Comparison of ENCODE assay signal across 22 cellular contexts in the genomic region with DNA sequence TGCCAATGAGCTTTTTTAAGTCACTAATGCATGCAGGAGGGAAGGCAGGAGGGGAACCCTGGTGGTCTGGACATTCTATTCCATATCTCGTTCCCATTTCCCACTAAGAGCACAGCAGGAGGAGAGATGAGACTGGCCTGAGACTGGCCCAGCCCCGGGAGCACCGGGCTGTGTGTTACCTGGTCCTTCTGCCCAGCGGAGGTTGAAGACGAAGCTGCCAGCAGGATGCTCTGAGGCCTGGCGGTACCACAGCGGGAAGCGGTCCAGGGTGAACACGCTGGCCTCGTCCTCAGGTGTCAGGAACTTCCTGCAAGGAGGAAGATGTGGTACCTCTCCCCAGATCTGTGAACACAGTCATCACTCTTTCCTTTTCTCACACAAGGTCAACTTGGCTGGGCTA. TPM values are rescaled to one million over a fixed set of nuclear protein-coding genes. Genes with fewer than 3 reads are reported as not detected.
"Had no signal": no experiment of that assay in that cellular context is flagged by ENCODE, and none has a peak within 500 bp of the region (broad histone marks: within the 10 kb centered on the region; RNA-seq: fewer than 3 reads in every experiment).

No MANE protein-coding gene starts in this region.

- H3K27me3 ChIP-seq: hepatocyte had no signal

- H3K4me1 ChIP-seq: esophagus squamous epithelium, tibial artery had no signal

- DNase-seq: activated CD4-positive, alpha-beta T cell treated with anti-CD3 and anti-CD28 coated beads for 48 hours; activated CD4-positive, CD25-positive, alpha-beta regulatory T cell; activated CD8-positive, alpha-beta memory T cell treated with anti-CD3 and anti-CD28 coated beads, Interleukin-2, amount 50 U/mL, for 4 hours; activated CD8-positive, alpha-beta T cell treated with anti-CD3 and anti-CD28 coated beads, Interleukin-2, amount 10 ng/mL, durations not matched to agents 7 days and 5 days; activated naive CD4-positive, alpha-beta T cell treated with anti-CD3 and anti-CD28 coated beads, Interleukin-2, amount 50 U/mL, for 16 hours; activated T-cell treated with anti-CD3 and anti-CD28 coated beads, Interleukin-2, amount 50 U/mL, for 4 hours; effector memory CD4-positive, alpha-beta T cell; esophagus squamous epithelium; left colon; mammary epithelial cell; nephron progenitor cell; stimulated activated CD4-positive, alpha-beta T cell treated with anti-CD3 and anti-CD28 coated beads, Interleukin-12 subunit alpha, Interleukin-12 subunit beta, amount 100 ng/mL, for 4 hours; stimulated activated CD4-positive, alpha-beta T cell treated with anti-CD3 and anti-CD28 coated beads, Interleukin-1b, Interleukin-23, amount 100 ng/mL, for 48 hours; stimulated activated naive CD4-positive, alpha-beta T cell treated with Interleukin-2 at 50 U/mL for 16 hours; substantia nigra had no signal

- H3K79me2 ChIP-seq: hepatocyte had no signal

- H3K36me3 ChIP-seq: esophagus squamous epithelium, tibial artery had no signal

- H3K4me3 ChIP-seq: esophagus squamous epithelium, hepatocyte, tibial artery had no signal

- H3K4me3 Mint-ChIP-seq: activated CD8-positive, alpha-beta T cell treated with anti-CD3 and anti-CD28 coated beads, Interleukin-2, amount 10 ng/mL, durations not matched to agents 7 days and 5 days; activated T-cell treated with anti-CD3 and anti-CD28 coated beads, Interleukin-2, amount 50 U/mL, for 4 hours; dendritic cell treated with granulocyte-macrophage colony-stimulating factor and Interleukin-4, amounts not matched to agents 40 ng/mL and 50 ng/mL, for 4 days; nephron progenitor cell; T-helper 2 cell treated with Interferon-gamma antibody and Interleukin-4, amounts not matched to agents 5 μg/mL and 100 μg/mL, for 36 hours had no signal

- H3K27ac ChIP-seq: esophagus squamous epithelium, hepatocyte, tibial artery had no signal

- H3K9me3 Mint-ChIP-seq: activated T-cell treated with anti-CD3 and anti-CD28 coated beads, Interleukin-2, amount 50 U/mL, for 4 hours; dendritic cell treated with granulocyte-macrophage colony-stimulating factor and Interleukin-4, amounts not matched to agents 40 ng/mL and 50 ng/mL, for 4 days; nephron progenitor cell; T-helper 2 cell treated with Interferon-gamma antibody and Interleukin-4, amounts not matched to agents 5 μg/mL and 100 μg/mL, for 36 hours had no signal

- H2AFZ ChIP-seq: hepatocyte had no signal

- H3K9me3 ChIP-seq: esophagus squamous epithelium, tibial artery had no signal

- ATAC-seq: activated CD8-positive, alpha-beta T cell treated with anti-CD3 and anti-CD28 coated beads, Interleukin-2, amount 10 ng/mL, durations not matched to agents 7 days and 5 days; activated T-cell treated with anti-CD3 and anti-CD28 coated beads, Interleukin-2, amount 50 U/mL, for 4 hours; left colon had no signal

- H3K4me2 ChIP-seq: hepatocyte had no signal

- H3K27ac Mint-ChIP-seq: activated CD8-positive, alpha-beta T cell treated with anti-CD3 and anti-CD28 coated beads, Interleukin-2, amount 10 ng/mL, durations not matched to agents 7 days and 5 days; dendritic cell treated with granulocyte-macrophage colony-stimulating factor and Interleukin-4, amounts not matched to agents 40 ng/mL and 50 ng/mL, for 4 days; nephron progenitor cell; T-helper 2 cell treated with Interferon-gamma antibody and Interleukin-4, amounts not matched to agents 5 μg/mL and 100 μg/mL, for 36 hours had no signal

RNA-seq across cellular contexts. Expression of gene LRTM2, which starts 23.9 kb away (rescaled TPM):
- total RNA-seq: activated CD8-positive, alpha-beta T cell treated with anti-CD3 and anti-CD28 coated beads, Interleukin-2, amount 10 ng/mL, durations not matched to agents 7 days and 5 days; aorta; esophagus squamous epithelium; glomerular endothelial cell; hepatocyte; left colon; mammary epithelial cell; omental fat pad had no signal
- polyA plus RNA-seq: aorta, hepatocyte, mammary epithelial cell had no signal
